In genomic region chr6:30345852-30346251, GRCh38 we compare ENCODE assay signal across 8 cellular contexts. TPM values are rescaled to one million over a fixed set of nuclear protein-coding genes. Genes with fewer than 3 reads are reported as not detected.
A peak's percentile ranks its signal among the peaks of the same experiment; 100 is the strongest.
DNase-seq lines count a peak whose midpoint lies in the region; ATAC-seq, FAIRE-seq and TF ChIP-seq lines count a peak whose summit lies in the region.

No MANE protein-coding gene starts in this region.

- FAIRE-seq in RCC 7860 (lab: Jason Lieb, UNC) = no peak

- ATAC-seq in memory B cell (ENCODE audit: low read depth) = no peak

- H3K36me3 Mint-ChIP-seq in activated naive CD4-positive, alpha-beta T cell treated with anti-CD3 and anti-CD28 coated beads for 36 hours (ENCODE audit: low read depth) = peaks cover 18% of the 10 kb centered on the region
- H3K36me3 Mint-ChIP-seq in memory B cell = peaks cover 10% of the 10 kb centered on the region
- H3K36me3 Mint-ChIP-seq in type B pancreatic cell = peaks cover 10% of the 10 kb centered on the region

- peaks cover 36% of the 10 kb centered on the region for H3K4me1 Mint-ChIP-seq in activated naive CD4-positive, alpha-beta T cell treated with anti-CD3 and anti-CD28 coated beads for 36 hours (ENCODE audit: low read depth)
- H3K4me1 Mint-ChIP-seq in memory B cell = peaks cover 30% of the 10 kb centered on the region
- peaks cover 7% of the 10 kb centered on the region for H3K4me1 Mint-ChIP-seq in type B pancreatic cell (ENCODE audit: unreplicated experiment)

- CTCF ChIA-PET in activated naive CD4-positive, alpha-beta T cell treated with anti-CD3 and anti-CD28 coated beads for 36 hours (lab: Charles Lee) = interaction anchor here (0.6 kb wide), 1 partner anchor 1211 kb away, joined by 4 read pairs; no protein-coding TSS in a partner anchor

- no peak for DNase-seq in activated naive CD4-positive, alpha-beta T cell treated with anti-CD3 and anti-CD28 coated beads for 36 hours
- no peak for DNase-seq in activated naive CD4-positive, alpha-beta T cell treated with Interleukin-2 at 50 U/mL for 16 hours
- DNase-seq in amniotic epithelial cell (ENCODE audit: low read depth) = peak; percentile 48
- no peak for DNase-seq in memory B cell (ENCODE audit: low spot score in 2 of 2)
- no peak for DNase-seq in type B pancreatic cell (ENCODE audit: extremely low spot score, unreplicated experiment)
- no peak for DNase-seq in RCC 7860 (ENCODE audit: low spot score)
- no peak for DNase-seq in SKM-1 (lab: John Stamatoyannopoulos, UW; ENCODE audit: unreplicated experiment)
- no peak for DNase-seq in cerebellar nuclear complex (lab: John Stamatoyannopoulos, UW)

- no peaks in the 10 kb centered on the region for H3K27me3 Mint-ChIP-seq in activated naive CD4-positive, alpha-beta T cell treated with anti-CD3 and anti-CD28 coated beads for 36 hours (ENCODE audit: low read depth)
- H3K27me3 Mint-ChIP-seq in memory B cell (no peaks in the 10 kb centered on the region), type B pancreatic cell (no peaks in the 10 kb centered on the region)

- no peak overlapping the region for H3K27ac Mint-ChIP-seq in activated naive CD4-positive, alpha-beta T cell treated with anti-CD3 and anti-CD28 coated beads for 36 hours
- peak overlapping the region; percentile 82 for H3K27ac Mint-ChIP-seq in memory B cell
- peak overlapping the region; percentile 74 for H3K27ac Mint-ChIP-seq in type B pancreatic cell

- TF ChIP-seq CTCF in type B pancreatic cell (conservative IDR thresholded peaks at IDR 0.05) = no peak

- peak overlapping the region; percentile 87 for H3K4me3 Mint-ChIP-seq in activated naive CD4-positive, alpha-beta T cell treated with anti-CD3 and anti-CD28 coated beads for 36 hours
- peak overlapping the region; percentile 90 for H3K4me3 Mint-ChIP-seq in memory B cell
- peak overlapping the region; percentile 91 for H3K4me3 Mint-ChIP-seq in type B pancreatic cell

- intact Hi-C loops in activated naive CD4-positive, alpha-beta T cell treated with anti-CD3 and anti-CD28 coated beads for 36 hours (cut with micrococcal nuclease) = loop anchor here (1.0 to 10.0 kb wide), 6 partner anchors 20 to 809 kb away; partner anchors contain the start of genes CCHCR1, GNL1, PRR3 and TCF19

- H3K9me3 Mint-ChIP-seq in activated naive CD4-positive, alpha-beta T cell treated with anti-CD3 and anti-CD28 coated beads for 36 hours = no peaks in the 10 kb centered on the region
- H3K9me3 Mint-ChIP-seq in memory B cell (no peaks in the 10 kb centered on the region), type B pancreatic cell (no peaks in the 10 kb centered on the region)

RNA-seq across cellular contexts. Expression of gene RPP21, which starts 0.9 kb away (rescaled TPM):
- 10 to 100 TPM; 44.8 to 45.0 TPM for total RNA-seq in activated naive CD4-positive, alpha-beta T cell treated with anti-CD3 and anti-CD28 coated beads for 36 hours
- total RNA-seq in type B pancreatic cell (ENCODE audit: low replicate concordance) = 41.2 and 49.6 TPM in 2 replicates

RNA-seq across cellular contexts. Expression of gene TRIM39, which starts 19.1 kb away (rescaled TPM):
- 10 to 100 TPM; 14.2 to 14.5 TPM for total RNA-seq in activated naive CD4-positive, alpha-beta T cell treated with anti-CD3 and anti-CD28 coated beads for 36 hours
- total RNA-seq in type B pancreatic cell (ENCODE audit: low replicate concordance) = 13.7 and 16.4 TPM in 2 replicates
